In genomic region chr9:12923472-12924009, GRCh38 we compare ENCODE assay signal across 13 cellular contexts.
DNase-seq lines count a peak whose midpoint lies in the region; ATAC-seq and TF ChIP-seq lines count a peak whose summit lies in the region.
"Had no signal": no experiment of that assay in that cellular context is flagged by ENCODE, and none has a peak within 500 bp of the region (broad histone marks: within the 10 kb centered on the region; RNA-seq: fewer than 3 reads in every experiment).

No MANE protein-coding gene starts in this region.

- H2AFZ ChIP-seq in GM23338 = no peak overlapping the region

- ATAC-seq in HG02938 (IDR thresholded peaks at IDR 0.05; ENCODE audit: unreplicated experiment) (no peak), HG03442 (IDR thresholded peaks at IDR 0.05; ENCODE audit: unreplicated experiment) (no peak), GM23338 (no peak), GM21526 (IDR thresholded peaks at IDR 0.05; ENCODE audit: low FRiP score, unreplicated experiment) (no peak)

- no peaks in the 10 kb centered on the region for H3K36me3 Mint-ChIP-seq in HFFc6 (ENCODE audit: low read depth)
- no peaks in the 10 kb centered on the region for H3K36me3 Mint-ChIP-seq in chondrocyte (ENCODE audit: low read depth)
- H3K36me3 Mint-ChIP-seq in GM23338 (ENCODE audit: low read depth) = no peaks in the 10 kb centered on the region

- H3K4me2 ChIP-seq in GM23338 = no peak overlapping the region

- no peaks in the 10 kb centered on the region for H3K9me3 ChIP-seq in suprapubic skin

- H3K4me1 Mint-ChIP-seq in HFFc6 (ENCODE audit: low read depth) (peaks cover 8% of the 10 kb centered on the region), chondrocyte (ENCODE audit: low read depth) (peaks cover 51% of the 10 kb centered on the region), GM23338 (peaks cover 14% of the 10 kb centered on the region; the same call in 2 of the 3 replicates)

- H3K9me2 ChIP-seq in GM23338 (ENCODE audit: insufficient read depth) = peaks cover 25% of the 10 kb centered on the region

- no peaks in the 10 kb centered on the region for H3F3A ChIP-seq in GM23338 (replicated peaks; ENCODE audit: low read depth)

- H3K27ac Mint-ChIP-seq in HFFc6 (peak overlapping the region; percentile 46), chondrocyte (ENCODE audit: unreplicated experiment) (peak overlapping the region; percentile 97), GM23338 (no peak overlapping the region)

- H4K20me1 ChIP-seq in GM23338 (replicated peaks; ENCODE audit: insufficient read depth) = no peaks in the 10 kb centered on the region

- H3K27ac ChIP-seq in suprapubic skin = peak overlapping the region; percentile 67
- H3K27ac ChIP-seq in GM23338 (ENCODE audit: low read depth) = no peak overlapping the region

- no peak for TF ChIP-seq POLR2A in suprapubic skin (IDR thresholded peaks at IDR 0.05)

- H3K36me3 ChIP-seq in suprapubic skin = no peaks in the 10 kb centered on the region
- H3K36me3 ChIP-seq in GM23338 (ENCODE audit: insufficient read depth) = no peaks in the 10 kb centered on the region

- no peaks in the 10 kb centered on the region for H3K79me2 ChIP-seq in GM23338 (replicated peaks; ENCODE audit: insufficient read depth)

- DNase-seq in HFFc6 (peak; percentile 64), chondrocyte (ENCODE audit: low spot score) (no peak), left kidney (ENCODE audit: low read depth, low spot score) (peak; percentile 7), suprapubic skin (ENCODE audit: low spot score in 2 of 2) (no peak), GM23338 (ENCODE audit: low spot score) (no peak)
- DNase-seq: activated effector memory CD4-positive, alpha-beta T cell treated with Interleukin-2 at 50 U/mL for 16 hours; DMS79 treated with DMSO at 0.1 percent for 48 hours; effector memory CD4-positive, alpha-beta T cell; NCI-H1436 treated with DMSO at 0.1 percent for 48 hours; retina had no signal

- H3K27me3 ChIP-seq in suprapubic skin (no peaks in the 10 kb centered on the region), GM23338 (ENCODE audit: insufficient read depth) (no peaks in the 10 kb centered on the region)

- 22% methylated on average over 1 of the region's 1 CpG for WGBS in suprapubic skin

- H3K27me3 Mint-ChIP-seq in HFFc6 (ENCODE audit: insufficient read depth) (peaks cover 5% of the 10 kb centered on the region), chondrocyte (ENCODE audit: low read depth) (no peaks in the 10 kb centered on the region), GM23338 (ENCODE audit: insufficient read depth, low read depth, poor library complexity) (peaks cover 5% of the 10 kb centered on the region)

- H3K4me3 ChIP-seq in suprapubic skin (no peak overlapping the region), GM23338 (no peak overlapping the region)

- TF ChIP-seq EP300 in suprapubic skin (IDR thresholded peaks at IDR 0.05) = no peak

- no peak overlapping the region for H3K4me3 Mint-ChIP-seq in HFFc6
- no peak overlapping the region for H3K4me3 Mint-ChIP-seq in chondrocyte (ENCODE audit: unreplicated experiment)
- H3K4me3 Mint-ChIP-seq in GM23338 = no peak overlapping the region

- TF ChIP-seq CTCF in HFFc6 (IDR thresholded peaks at IDR 0.05) (no peak), chondrocyte (IDR thresholded peaks at IDR 0.05) (no peak), suprapubic skin (IDR thresholded peaks at IDR 0.05) (no peak), GM23338 (conservative IDR thresholded peaks at IDR 0.05; ENCODE audit: low read depth in 2 of 2) (no peak)

- H3K9me3 Mint-ChIP-seq in HFFc6 (no peaks in the 10 kb centered on the region), chondrocyte (ENCODE audit: low read depth) (peaks cover 11% of the 10 kb centered on the region), GM23338 (no peaks in the 10 kb centered on the region)

- H3K4me1 ChIP-seq in suprapubic skin (peaks cover 4% of the 10 kb centered on the region), GM23338 (ENCODE audit: insufficient read depth) (no peaks in the 10 kb centered on the region)

TF ChIP-seq in GM23338, 12 proteins besides CTCF, POLR2A, EP300 and RAD21 (continues in another document):
- no peak for TF ChIP-seq ZNF331 (CRISPR knock-in tag; IDR thresholded peaks at IDR 0.05; ENCODE audit: low read depth)
- no peak for TF ChIP-seq NANOG (IDR thresholded peaks at IDR 0.05; ENCODE audit: borderline replicate concordance)
- TF ChIP-seq, protein P1, sequence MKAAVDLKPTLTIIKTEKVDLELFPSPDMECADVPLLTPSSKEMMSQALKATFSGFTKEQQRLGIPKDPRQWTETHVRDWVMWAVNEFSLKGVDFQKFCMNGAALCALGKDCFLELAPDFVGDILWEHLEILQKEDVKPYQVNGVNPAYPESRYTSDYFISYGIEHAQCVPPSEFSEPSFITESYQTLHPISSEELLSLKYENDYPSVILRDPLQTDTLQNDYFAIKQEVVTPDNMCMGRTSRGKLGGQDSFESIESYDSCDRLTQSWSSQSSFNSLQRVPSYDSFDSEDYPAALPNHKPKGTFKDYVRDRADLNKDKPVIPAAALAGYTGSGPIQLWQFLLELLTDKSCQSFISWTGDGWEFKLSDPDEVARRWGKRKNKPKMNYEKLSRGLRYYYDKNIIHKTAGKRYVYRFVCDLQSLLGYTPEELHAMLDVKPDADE (IDR thresholded peaks at IDR 0.05) = no peak
- TF ChIP-seq ZNF114 (CRISPR knock-in tag; IDR thresholded peaks at IDR 0.05) = no peak
- no peak for TF ChIP-seq EZH2phosphoT487 (IDR thresholded peaks at IDR 0.05; ENCODE audit: unreplicated experiment)
- TF ChIP-seq EZH2 (IDR thresholded peaks at IDR 0.05; ENCODE audit: low read depth, unreplicated experiment) = no peak
- no peak for TF ChIP-seq POLR2AphosphoS5 (IDR thresholded peaks at IDR 0.05; ENCODE audit: low read depth)
- TF ChIP-seq STAT1 (IDR thresholded peaks at IDR 0.05; ENCODE audit: unreplicated experiment) = no peak
- no peak for TF ChIP-seq JUNB (IDR thresholded peaks at IDR 0.05; ENCODE audit: unreplicated experiment)
- no peak for TF ChIP-seq REST (IDR thresholded peaks at IDR 0.05; ENCODE audit: unreplicated experiment)

Comparison
In these comparisons a context has a peak if more than half of its experiments do, and no peak if none do; other contexts are left out.
1. DNase-seq: peak in HFFc6 (single experiment) and left kidney (single experiment); none in chondrocyte (single experiment), suprapubic skin (0 of 2) and GM23338 (single experiment).